Comparison of ENCODE assay signal across 2 cellular contexts in genomic region chr11:1053121-1053901, GRCh38.
A peak's percentile ranks its signal among the peaks of the same experiment; 100 is the strongest.
TF ChIP-seq lines count a peak whose summit lies in the region.

No MANE protein-coding gene starts in this region.

TF ChIP-seq in Ishikawa, 13 proteins besides CTCF, POLR2A, EP300 and RAD21:
- TF ChIP-seq ZBTB7A (IDR thresholded peaks at IDR 0.05; ENCODE audit: low read depth) (peak; percentile 74; the same call in 1 of the 2 replicates), MAX (IDR thresholded peaks at IDR 0.05) (no peak)

TF ChIP-seq in H1, 55 proteins besides CTCF, POLR2A, EP300 and RAD21:
- TF ChIP-seq JUN (IDR thresholded peaks at IDR 0.05; ENCODE audit: low read depth, low read length) (no peak), GABPA (IDR thresholded peaks at IDR 0.05; ENCODE audit: borderline replicate concordance, insufficient read depth, low read length) (no peak), MAX (IDR thresholded peaks at IDR 0.05) (no peak), RBBP5 (IDR thresholded peaks at IDR 0.05; ENCODE audit: borderline replicate concordance, low read depth, low read length) (no peak), KDM1A (IDR thresholded peaks at IDR 0.05; ENCODE audit: borderline replicate concordance, low read length) (no peak), TAF1 (IDR thresholded peaks at IDR 0.05; ENCODE audit: low read depth, low read length) (no peak), BRCA1 (IDR thresholded peaks at IDR 0.05; ENCODE audit: low read depth, low read length) (no peak), RXRA (IDR thresholded peaks at IDR 0.05; ENCODE audit: insufficient read depth, low read depth, low read length) (no peak), TCF12 (IDR thresholded peaks at IDR 0.05; ENCODE audit: low read depth, low read length) (no peak), NRF1 (IDR thresholded peaks at IDR 0.05; ENCODE audit: low read depth, low read length) (no peak), EZH2 (IDR thresholded peaks at IDR 0.05; ENCODE audit: low read depth, low read length, severe bottlenecking) (no peak), RNF2 (IDR thresholded peaks at IDR 0.05; ENCODE audit: borderline replicate concordance, low read depth, low read length, missing control alignments, poor library complexity, severe bottlenecking) (no peak), CHD7 (IDR thresholded peaks at IDR 0.05; ENCODE audit: insufficient replicate concordance, low read length) (no peak)
- TF ChIP-seq, protein P1, sequence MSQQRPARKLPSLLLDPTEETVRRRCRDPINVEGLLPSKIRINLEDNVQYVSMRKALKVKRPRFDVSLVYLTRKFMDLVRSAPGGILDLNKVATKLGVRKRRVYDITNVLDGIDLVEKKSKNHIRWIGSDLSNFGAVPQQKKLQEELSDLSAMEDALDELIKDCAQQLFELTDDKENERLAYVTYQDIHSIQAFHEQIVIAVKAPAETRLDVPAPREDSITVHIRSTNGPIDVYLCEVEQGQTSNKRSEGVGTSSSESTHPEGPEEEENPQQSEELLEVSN (IDR thresholded peaks at IDR 0.05): no peak
- TF ChIP-seq, protein P2, sequence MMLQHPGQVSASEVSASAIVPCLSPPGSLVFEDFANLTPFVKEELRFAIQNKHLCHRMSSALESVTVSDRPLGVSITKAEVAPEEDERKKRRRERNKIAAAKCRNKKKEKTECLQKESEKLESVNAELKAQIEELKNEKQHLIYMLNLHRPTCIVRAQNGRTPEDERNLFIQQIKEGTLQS (IDR thresholded peaks at IDR 0.05; ENCODE audit: insufficient read depth, low read depth, low read length): no peak
